ENCODE assay signal across 1 cellular context in genomic region chr9:136850866-136851775, GRCh38.
TF ChIP-seq lines count a peak whose summit lies in the region.

No MANE protein-coding gene starts in this region.

TF ChIP-seq in HepG2, 621 proteins besides CTCF, POLR2A, EP300 and RAD21:
- TF ChIP-seq AKAP8 (CRISPR knock-in tag; IDR thresholded peaks at IDR 0.05) (peak; percentile 83), POLR2G (IDR thresholded peaks at IDR 0.05; ENCODE audit: low read depth, low read length) (peak; percentile 45; the same call in 1 of the 2 replicates), MLLT10 (CRISPR knock-in tag; IDR thresholded peaks at IDR 0.05) (no peak), MED13 (CRISPR knock-in tag; IDR thresholded peaks at IDR 0.05) (0 out of 2 replicates have a peak, but pooled peaks have one; percentile 15), TBP (CRISPR knock-in tag; IDR thresholded peaks at IDR 0.05) (no peak), XBP1 (CRISPR knock-in tag; IDR thresholded peaks at IDR 0.05) (no peak), PAF1 (CRISPR knock-in tag; IDR thresholded peaks at IDR 0.05) (0 out of 2 replicates have a peak, but pooled peaks have one; percentile 48), ISL2 (CRISPR knock-in tag; IDR thresholded peaks at IDR 0.05) (no peak), POLR2AphosphoS5 (IDR thresholded peaks at IDR 0.05; ENCODE audit: low read depth, low read length) (peak; percentile 46; the same call in 1 of the 2 replicates), MXD1 (CRISPR knock-in tag; IDR thresholded peaks at IDR 0.05) (0 out of 2 replicates have a peak, but pooled peaks have one; percentile 20), PTBP1 (IDR thresholded peaks at IDR 0.05; ENCODE audit: low read depth, low read length, poor library complexity, severe bottlenecking) (no peak), GFI1 (CRISPR knock-in tag; IDR thresholded peaks at IDR 0.05; ENCODE audit: borderline replicate concordance) (no peak), ZNF33B (CRISPR knock-in tag; IDR thresholded peaks at IDR 0.05) (0 out of 2 replicates have a peak, but pooled peaks have one; percentile 49), ZNF264 (CRISPR knock-in tag; IDR thresholded peaks at IDR 0.05) (no peak), ZMYM3 (CRISPR knock-in tag; IDR thresholded peaks at IDR 0.05) (no peak), AGO2 (optimal IDR thresholded peaks at IDR 0.05; ENCODE audit: low read depth, low read length) (peak; percentile 77), SP4 (CRISPR knock-in tag; IDR thresholded peaks at IDR 0.05) (0 out of 2 replicates have a peak, but pooled peaks have one; percentile 19), ELF4 (CRISPR knock-in tag; IDR thresholded peaks at IDR 0.05; ENCODE audit: borderline replicate concordance) (no peak), FOXC1 (CRISPR knock-in tag; IDR thresholded peaks at IDR 0.05; ENCODE audit: borderline replicate concordance) (0 out of 2 replicates have a peak, but pooled peaks have one; percentile 16), ZNF280D (CRISPR knock-in tag; IDR thresholded peaks at IDR 0.05) (0 out of 2 replicates have a peak, but pooled peaks have one; percentile 39), ZNF598 (CRISPR knock-in tag; IDR thresholded peaks at IDR 0.05; ENCODE audit: borderline replicate concordance) (0 out of 2 replicates have a peak, but pooled peaks have one; percentile 36), NBN (conservative IDR thresholded peaks at IDR 0.05) (no peak), RBFOX2 (IDR thresholded peaks at IDR 0.05; ENCODE audit: low read depth, low read length) (peak; percentile 64; the same call in 1 of the 2 replicates), CCDC6 (CRISPR knock-in tag; IDR thresholded peaks at IDR 0.05) (no peak), ZNF891 (CRISPR knock-in tag; IDR thresholded peaks at IDR 0.05) (0 out of 2 replicates have a peak, but pooled peaks have one; percentile 1), ZC3H13 (CRISPR knock-in tag; IDR thresholded peaks at IDR 0.05) (0 out of 2 replicates have a peak, but pooled peaks have one; percentile 37), TAF15 (IDR thresholded peaks at IDR 0.05; ENCODE audit: low read depth, low read length, poor library complexity, severe bottlenecking) (peak; percentile 20), ZFY (CRISPR knock-in tag; IDR thresholded peaks at IDR 0.05) (peak; percentile 25; the same call in 1 of the 2 replicates), ZBTB39 (CRISPR knock-in tag; IDR thresholded peaks at IDR 0.05) (0 out of 2 replicates have a peak, but pooled peaks have one; percentile 31), NONO (IDR thresholded peaks at IDR 0.05) (no peak), NONO (CRISPR knock-in tag; conservative IDR thresholded peaks at IDR 0.05) (0 out of 2 replicates have a peak, but pooled peaks have one; percentile 17), AGO1 (IDR thresholded peaks at IDR 0.05; ENCODE audit: low read depth, low read length, poor library complexity, severe bottlenecking) (peak; percentile 95), TERF1 (CRISPR knock-in tag; IDR thresholded peaks at IDR 0.05) (no peak), ZNF800 (CRISPR knock-in tag; IDR thresholded peaks at IDR 0.05) (0 out of 2 replicates have a peak, but pooled peaks have one; percentile 13), SRSF1 (optimal IDR thresholded peaks at IDR 0.05; ENCODE audit: low read depth, low read length) (peak; percentile 31), JUND (CRISPR knock-in tag; IDR thresholded peaks at IDR 0.05) (no peak), ZNF547 (CRISPR knock-in tag; IDR thresholded peaks at IDR 0.05) (no peak), ZNF75D (CRISPR knock-in tag; IDR thresholded peaks at IDR 0.05; ENCODE audit: borderline replicate concordance) (no peak), TBX2 (CRISPR knock-in tag; IDR thresholded peaks at IDR 0.05; ENCODE audit: borderline replicate concordance) (0 out of 2 replicates have a peak, but pooled peaks have one; percentile 25)
TF ChIP-seq in HepG2: peak in this region for 23.
